ENCODE assay signal across 12 cellular contexts in genomic region chr17:48470388-48471034, GRCh38. TPM values are rescaled to one million over a fixed set of nuclear protein-coding genes. Genes with fewer than 3 reads are reported as not detected.
DNase-seq lines count a peak whose midpoint lies in the region; TF ChIP-seq lines count a peak whose summit lies in the region.
"Had no signal": no experiment of that assay in that cellular context is flagged by ENCODE, and none has a peak within 500 bp of the region (broad histone marks: within the 10 kb centered on the region; RNA-seq: fewer than 3 reads in every experiment).

No MANE protein-coding gene starts in this region.

- H3K27ac ChIP-seq in brain microvascular endothelial cell (no peak overlapping the region), ovary (no peak overlapping the region)
- H3K27ac ChIP-seq: 22Rv1 had no signal

- no peaks in the 10 kb centered on the region for H3K4me1 ChIP-seq in ovary (ENCODE audit: insufficient read depth)

- H3K27me3 Mint-ChIP-seq in nephron (ENCODE audit: low read depth): peaks cover 73% of the 10 kb centered on the region

- H3K9me3 Mint-ChIP-seq in nephron: no peaks in the 10 kb centered on the region
- H3K9me3 Mint-ChIP-seq: activated naive CD4-positive, alpha-beta T cell treated with anti-CD3 and anti-CD28 coated beads, Interleukin-2, amount 50 U/mL, for 72 hours; memory B cell had no signal

- DNase-seq in DMS53 (lab: John Stamatoyannopoulos, UW): peak; percentile 31
- DNase-seq in DMS53 treated with DMSO at 0.1 percent for 48 hours (lab: John Stamatoyannopoulos, UW; ENCODE audit: unreplicated experiment): no peak
- peak; percentile 41 for DNase-seq in NCI-H226
- no peak for DNase-seq in brain microvascular endothelial cell
- no peak for DNase-seq in NCI-H1436 (lab: John Stamatoyannopoulos, UW)
- no peak for DNase-seq in ovary
- DNase-seq in activated CD8-positive, alpha-beta memory T cell treated with anti-CD3 and anti-CD28 coated beads for 24 hours: no peak
- DNase-seq: hippocampal formation had no signal

- H3K27ac Mint-ChIP-seq in nephron: no peak overlapping the region
- H3K27ac Mint-ChIP-seq: activated naive CD4-positive, alpha-beta T cell treated with anti-CD3 and anti-CD28 coated beads, Interleukin-2, amount 50 U/mL, for 72 hours; memory B cell had no signal

- intact Hi-C loops in ovary (cut with DNase I): no loop called here

- H3K4me1 Mint-ChIP-seq in nephron: peaks cover 21% of the 10 kb centered on the region

- 18 to 25% (median 20%) methylated on average over 6 of the region's 6 CpGs for WGBS in ovary, 3 donors

- H3K36me3 Mint-ChIP-seq in nephron (ENCODE audit: low read depth): no peaks in the 10 kb centered on the region
- H3K36me3 Mint-ChIP-seq: activated naive CD4-positive, alpha-beta T cell treated with anti-CD3 and anti-CD28 coated beads, Interleukin-2, amount 50 U/mL, for 72 hours; memory B cell had no signal

- TF ChIP-seq CTCF in brain microvascular endothelial cell (IDR thresholded peaks at IDR 0.05; ENCODE audit: low read depth, low read length, missing control alignments) (peak; percentile 16), nephron (IDR thresholded peaks at IDR 0.05; ENCODE audit: unreplicated experiment in 3 of 3) (peak in 2 of 3 experiments; percentile 23 to 29), ovary (IDR thresholded peaks at IDR 0.05) (no peak)

- no peak for TF ChIP-seq EP300 in ovary (IDR thresholded peaks at IDR 0.05)

- H3K4me3 ChIP-seq in brain microvascular endothelial cell (ENCODE audit: low read depth, low read length): no peak overlapping the region
- no peak overlapping the region for H3K4me3 ChIP-seq in ovary

- H3K27me3 ChIP-seq in brain microvascular endothelial cell (replicated peaks): peaks cover 2% of the 10 kb centered on the region
- no peaks in the 10 kb centered on the region for H3K27me3 ChIP-seq in ovary

- no peak overlapping the region for H3K4me3 Mint-ChIP-seq in nephron
- H3K4me3 Mint-ChIP-seq: memory B cell had no signal

- in situ Hi-C loops in brain microvascular endothelial cell (cut with HindIII; ENCODE audit: low pct_ligation_motif_present, low sequenced_read_pairs): no loop called here

- no peaks in the 10 kb centered on the region for H3K9me3 ChIP-seq in ovary

- TF ChIP-seq POLR2A in ovary (IDR thresholded peaks at IDR 0.05): no peak

- H3K36me3 ChIP-seq in brain microvascular endothelial cell (replicated peaks) (no peaks in the 10 kb centered on the region), ovary (no peaks in the 10 kb centered on the region)

RNA-seq across cellular contexts. Expression of gene SKAP1, which starts 40.5 kb away (rescaled TPM):
- total RNA-seq in ovary: 1 to 10 TPM in 5 of 7 donors, under 1 TPM in 1, not detected in 1; 0.30 to 6.0 (median 2.4) TPM
- 1 to 10 TPM in 1 of 2 donors, under 1 TPM in 1; 0.70 to 4.8 TPM for polyA plus RNA-seq in ovary

Comparison
In these comparisons a context has a peak if more than half of its experiments do, and no peak if none do; other contexts are left out.
1. DNase-seq: peak in DMS53 (single experiment) and NCI-H226 (single experiment); none in DMS53 treated with DMSO at 0.1 percent for 48 hours (single experiment), brain microvascular endothelial cell (single experiment), NCI-H1436 (single experiment), ovary (0 of 5) and activated CD8-positive, alpha-beta memory T cell treated with anti-CD3 and anti-CD28 coated beads for 24 hours (single experiment).
2. CTCF ChIP-seq: peak in brain microvascular endothelial cell (single experiment) and nephron (2 of 3); none in ovary (0 of 3).